Comparison of ENCODE assay signal across 21 cellular contexts in genomic region chr11:102833731-102834130, GRCh38. TPM values are rescaled to one million over a fixed set of nuclear protein-coding genes. Genes with fewer than 3 reads are reported as not detected.
A peak's percentile ranks its signal among the peaks of the same experiment; 100 is the strongest.
DNase-seq lines count a peak whose midpoint lies in the region; ATAC-seq, FAIRE-seq and TF ChIP-seq lines count a peak whose summit lies in the region.
"Had no signal": no experiment of that assay in that cellular context is flagged by ENCODE, and none has a peak within 500 bp of the region (broad histone marks: within the 10 kb centered on the region; RNA-seq: fewer than 3 reads in every experiment).

No MANE protein-coding gene starts in this region.

- H4K20me1 ChIP-seq in endothelial cell of umbilical vein (replicated peaks; ENCODE audit: control insufficient read depth, extremely low read depth, insufficient read depth, low read length): no peaks in the 10 kb centered on the region

- no peak overlapping the region for H3K27ac Mint-ChIP-seq in stimulated activated naive CD8-positive, alpha-beta T cell treated with anti-CD3 and anti-CD28 coated beads, Interleukin-15, amount 100 ng/mL, for 72 hours
- H3K27ac Mint-ChIP-seq: CD4-positive, alpha-beta memory T cell; H9; IgD-negative memory B cell had no signal

- no peak overlapping the region for H3K4me2 ChIP-seq in endothelial cell of umbilical vein (ENCODE audit: insufficient read depth, low read length)

- no peaks in the 10 kb centered on the region for H3K27me3 ChIP-seq in adipocyte (replicated peaks; ENCODE audit: control insufficient read depth, insufficient read depth, low read length)
- peaks cover 10 to 16% of the 10 kb centered on the region in 2 experiments for H3K27me3 ChIP-seq in endothelial cell of umbilical vein (ENCODE audit: control insufficient read depth in 2 of 2, insufficient read depth in 2 of 2, low read length in 2 of 2)

- no peak overlapping the region for H3K4me3 ChIP-seq in adipocyte (ENCODE audit: low read length)
- no peak overlapping the region for H3K4me3 ChIP-seq in endothelial cell of umbilical vein (replicated peaks in 1 of 3; ENCODE audit: insufficient read depth in 1 of 3, low read depth in 1 of 3, low read length in 3 of 3)

- H3K9me1 ChIP-seq in endothelial cell of umbilical vein (replicated peaks; ENCODE audit: control insufficient read depth, extremely low read depth, insufficient read depth, low read length): no peaks in the 10 kb centered on the region

- no peak overlapping the region for H2AFZ ChIP-seq in endothelial cell of umbilical vein (ENCODE audit: low read depth, low read length)

- intact Hi-C loops in endothelial cell of umbilical vein (cut with micrococcal nuclease): no loop called here

- FAIRE-seq in endothelial cell of umbilical vein (lab: Jason Lieb, UNC): peak; percentile 54
- FAIRE-seq: D721Med had no signal

- H3K9me3 Mint-ChIP-seq in stimulated activated naive CD8-positive, alpha-beta T cell treated with anti-CD3 and anti-CD28 coated beads, Interleukin-15, amount 100 ng/mL, for 72 hours: no peaks in the 10 kb centered on the region
- H3K9me3 Mint-ChIP-seq: H9 had no signal

- CTCF ChIA-PET in endothelial cell of umbilical vein (lab: Charles Lee): interaction anchor here (1.0 to 1.2 kb wide), 2 partner anchors 10 to 108 kb away, joined by 3 to 5 read pairs; no protein-coding TSS in a partner anchor

- H3K4me1 ChIP-seq in adipocyte (ENCODE audit: control insufficient read depth, insufficient read depth, low read length): peaks cover 28% of the 10 kb centered on the region
- no peaks in the 10 kb centered on the region for H3K4me1 ChIP-seq in endothelial cell of umbilical vein (ENCODE audit: control insufficient read depth, extremely low read depth, insufficient read depth, low read length)
- H3K4me1 ChIP-seq: BE2C had no signal

- BruUV-seq in endothelial cell of umbilical vein (replicated peaks; lab: Mats Ljungman, UMichigan): no TSS peak

- peaks cover 38% of the 10 kb centered on the region for H3K27me3 Mint-ChIP-seq in stimulated activated naive CD8-positive, alpha-beta T cell treated with anti-CD3 and anti-CD28 coated beads, Interleukin-15, amount 100 ng/mL, for 72 hours

- H3K79me2 ChIP-seq in endothelial cell of umbilical vein (ENCODE audit: control insufficient read depth, insufficient read depth, low read length): no peaks in the 10 kb centered on the region

- TF ChIP-seq POLR2A in endothelial cell of umbilical vein (IDR thresholded peaks at IDR 0.05; ENCODE audit: low read depth, low read length): no peak

- ATAC-seq in stimulated activated naive CD8-positive, alpha-beta T cell treated with anti-CD3 and anti-CD28 coated beads, Interleukin-15, amount 100 ng/mL, for 72 hours: no peak
- ATAC-seq in GM21717 (IDR thresholded peaks at IDR 0.05; ENCODE audit: unreplicated experiment) (no peak), GM21515 (IDR thresholded peaks at IDR 0.05; ENCODE audit: unreplicated experiment) (no peak)

- no peak for TF ChIP-seq CTCF in endothelial cell of umbilical vein (IDR thresholded peaks at IDR 0.05; ENCODE audit: extremely low read depth in 1 of 2, insufficient read depth in 1 of 2, low read depth in 1 of 2, low read length in 2 of 2)
- TF ChIP-seq CTCF in GM10266 (IDR thresholded peaks at IDR 0.05; ENCODE audit: control insufficient read depth, insufficient read depth, low read depth, missing control alignments): no peak

- dilution Hi-C loops in endothelial cell of umbilical vein (cut with MboI; ENCODE audit: extremely low pct_ligation_motif_present, low sequenced_read_pairs): no loop called here

- DNase-seq in AG08395 (ENCODE audit: low spot score) (peak; percentile 18), adipocyte (ENCODE audit: low read depth) (peak; percentile 20), endothelial cell of umbilical vein (ENCODE audit: low read depth, low spot score) (no peak), iris pigment epithelial cell (ENCODE audit: low read depth) (peak; percentile 42), GM10266 (ENCODE audit: extremely low spot score) (no peak)
- no peak for DNase-seq in stimulated activated naive CD8-positive, alpha-beta T cell treated with anti-CD3 and anti-CD28 coated beads, Interleukin-15, amount 100 ng/mL, for 72 hours
- DNase-seq: 8988T; BE2C; CD4-positive, alpha-beta memory T cell; COR-L47; DMS153; DMS79 treated with DMSO at 0.1 percent for 48 hours; GDM1; GOT3; H9 had no signal

- H3K36me3 ChIP-seq in adipocyte (ENCODE audit: control insufficient read depth, insufficient read depth, low read length, severe bottlenecking) (no peaks in the 10 kb centered on the region), endothelial cell of umbilical vein (ENCODE audit: control insufficient read depth in 2 of 2, extremely low read depth in 1 of 2, insufficient read depth in 2 of 2, low read length in 2 of 2) (no peaks in the 10 kb centered on the region)
- H3K36me3 ChIP-seq: BE2C had no signal

- no peak overlapping the region for H3K4me3 Mint-ChIP-seq in stimulated activated naive CD8-positive, alpha-beta T cell treated with anti-CD3 and anti-CD28 coated beads, Interleukin-15, amount 100 ng/mL, for 72 hours
- H3K4me3 Mint-ChIP-seq: CD4-positive, alpha-beta memory T cell; H9; IgD-negative memory B cell had no signal

- no peaks in the 10 kb centered on the region for H3K4me1 Mint-ChIP-seq in stimulated activated naive CD8-positive, alpha-beta T cell treated with anti-CD3 and anti-CD28 coated beads, Interleukin-15, amount 100 ng/mL, for 72 hours
- H3K4me1 Mint-ChIP-seq: IgD-negative memory B cell had no signal

- no peak overlapping the region for H3K27ac ChIP-seq in endothelial cell of umbilical vein (ENCODE audit: insufficient read depth, low read depth, low read length)
- H3K27ac ChIP-seq: C4-2B had no signal

- H3K9me3 ChIP-seq in adipocyte (ENCODE audit: control insufficient read depth, low read length) (no peaks in the 10 kb centered on the region), endothelial cell of umbilical vein (replicated peaks; ENCODE audit: control insufficient read depth, insufficient read depth, low read length) (no peaks in the 10 kb centered on the region)
- H3K9me3 ChIP-seq: BE2C had no signal

- H3K9ac ChIP-seq in adipocyte (ENCODE audit: low read length) (no peak overlapping the region), endothelial cell of umbilical vein (replicated peaks; ENCODE audit: extremely low read depth, insufficient read depth, low read length) (no peak overlapping the region)

- POLR2A ChIA-PET in endothelial cell of umbilical vein (lab: Charles Lee): no interaction called here

TF ChIP-seq in endothelial cell of umbilical vein, 7 proteins besides CTCF, POLR2A, EP300 and RAD21:
- TF ChIP-seq GATA2 (IDR thresholded peaks at IDR 0.05; ENCODE audit: insufficient read depth, insufficient read length, low read depth, low read length) (no peak), JUN (IDR thresholded peaks at IDR 0.05; ENCODE audit: borderline replicate concordance, insufficient read depth, insufficient read length, low read depth) (no peak), POLR2AphosphoS5 (IDR thresholded peaks at IDR 0.05; ENCODE audit: insufficient read depth, low read depth, low read length) (no peak), EZH2 (IDR thresholded peaks at IDR 0.05; ENCODE audit: borderline replicate concordance, low read depth, low read length, severe bottlenecking) (no peak), MAX (IDR thresholded peaks at IDR 0.05; ENCODE audit: insufficient read depth, insufficient read length) (no peak)

RNA-seq across cellular contexts. Expression of gene MMP3, which starts 9.7 kb away (rescaled TPM):
- total RNA-seq in endothelial cell of umbilical vein: not detected in 2 replicates
- polyA plus RNA-seq in endothelial cell of umbilical vein: not detected in 2 replicates
- polyA plus RNA-seq in endothelial cell of umbilical vein (2011; cell fraction: cytosol; rRNA removed): not detected in 2 replicates
- not detected in 2 replicates for polyA plus RNA-seq in endothelial cell of umbilical vein (2011; cell fraction: nucleus; rRNA removed)
- polyA plus RNA-seq in endothelial cell of umbilical vein (2012): not detected in 2 replicates
- not detected in 2 replicates for polyA minus RNA-seq in endothelial cell of umbilical vein
- not detected for polyA minus RNA-seq in endothelial cell of umbilical vein (2011; cell fraction: cytosol; rRNA and poly(A)+ RNA removed)
- polyA minus RNA-seq in endothelial cell of umbilical vein (2011; cell fraction: nucleus; rRNA and poly(A)+ RNA removed): not detected in 2 replicates
- total RNA-seq: CD4-positive, alpha-beta memory T cell; H9 had no signal
- polyA plus RNA-seq: CD4-positive, alpha-beta memory T cell; IgD-negative memory B cell had no signal

RNA-seq across cellular contexts. Expression of gene MMP1, which starts 35.8 kb away (rescaled TPM):
- 1,684 and 1,694 TPM in 2 replicates for total RNA-seq in endothelial cell of umbilical vein
- polyA plus RNA-seq in endothelial cell of umbilical vein: 1.4 and 1.5 TPM in 2 replicates
- 1.0 and 1.1 TPM in 2 replicates for polyA plus RNA-seq in endothelial cell of umbilical vein (2011; cell fraction: cytosol; rRNA removed)
- 0.88 and 1.1 TPM in 2 replicates for polyA plus RNA-seq in endothelial cell of umbilical vein (2011; cell fraction: nucleus; rRNA removed)
- 688 and 1,544 TPM in 2 replicates for polyA plus RNA-seq in endothelial cell of umbilical vein (2012)
- polyA minus RNA-seq in endothelial cell of umbilical vein: 1.3 and 2.3 TPM in 2 replicates
- not detected for polyA minus RNA-seq in endothelial cell of umbilical vein (2011; cell fraction: cytosol; rRNA and poly(A)+ RNA removed)
- 0.29 and 0.77 TPM in 2 replicates for polyA minus RNA-seq in endothelial cell of umbilical vein (2011; cell fraction: nucleus; rRNA and poly(A)+ RNA removed)
- total RNA-seq: CD4-positive, alpha-beta memory T cell; H9 had no signal
- polyA plus RNA-seq: CD4-positive, alpha-beta memory T cell; IgD-negative memory B cell had no signal

RNA-seq across cellular contexts. Expression of gene MMP12, which starts 41.1 kb away (rescaled TPM):
- not detected in 2 replicates for total RNA-seq in endothelial cell of umbilical vein
- polyA plus RNA-seq in endothelial cell of umbilical vein: not detected in 2 replicates
- not detected in 2 replicates for polyA plus RNA-seq in endothelial cell of umbilical vein (2011; cell fraction: cytosol; rRNA removed)
- polyA plus RNA-seq in endothelial cell of umbilical vein (2011; cell fraction: nucleus; rRNA removed): not detected in 2 replicates
- polyA plus RNA-seq in endothelial cell of umbilical vein (2012): not detected in 2 replicates
- not detected in 2 replicates for polyA minus RNA-seq in endothelial cell of umbilical vein
- polyA minus RNA-seq in endothelial cell of umbilical vein (2011; cell fraction: cytosol; rRNA and poly(A)+ RNA removed): not detected
- polyA minus RNA-seq in endothelial cell of umbilical vein (2011; cell fraction: nucleus; rRNA and poly(A)+ RNA removed): not detected in 2 replicates
- total RNA-seq: CD4-positive, alpha-beta memory T cell; H9; HT1080 had no signal
- polyA plus RNA-seq: CD4-positive, alpha-beta memory T cell; IgD-negative memory B cell had no signal

RNA-seq across cellular contexts. Expression of gene MMP10, which starts 53.3 kb away (rescaled TPM):
- 15.0 and 22.8 TPM in 2 replicates for total RNA-seq in endothelial cell of umbilical vein
- 3.8 and 4.3 TPM in 2 replicates for polyA plus RNA-seq in endothelial cell of umbilical vein
- polyA plus RNA-seq in endothelial cell of umbilical vein (2011; cell fraction: cytosol; rRNA removed): 3.4 and 3.7 TPM in 2 replicates
- polyA plus RNA-seq in endothelial cell of umbilical vein (2011; cell fraction: nucleus; rRNA removed): 3.3 and 4.0 TPM in 2 replicates
- 34.8 and 124 TPM in 2 replicates for polyA plus RNA-seq in endothelial cell of umbilical vein (2012)
- polyA minus RNA-seq in endothelial cell of umbilical vein: 4.8 and 5.9 TPM in 2 replicates
- polyA minus RNA-seq in endothelial cell of umbilical vein (2011; cell fraction: cytosol; rRNA and poly(A)+ RNA removed): not detected
- polyA minus RNA-seq in endothelial cell of umbilical vein (2011; cell fraction: nucleus; rRNA and poly(A)+ RNA removed): 0.58 and 0.87 TPM in 2 replicates
- total RNA-seq: CD4-positive, alpha-beta memory T cell; H9; HT1080 had no signal
- polyA plus RNA-seq: CD4-positive, alpha-beta memory T cell; IgD-negative memory B cell had no signal

Comparison
In these comparisons a context has a peak if more than half of its experiments do, and no peak if none do; other contexts are left out.
1. DNase-seq: peak in AG08395 (single experiment), adipocyte (single experiment) and iris pigment epithelial cell (single experiment); none in endothelial cell of umbilical vein (single experiment), stimulated activated naive CD8-positive, alpha-beta T cell treated with anti-CD3 and anti-CD28 coated beads, Interleukin-15, amount 100 ng/mL, for 72 hours (0 of 2) and GM10266 (single experiment).